Comparison of ENCODE assay signal across 15 cellular contexts in the genomic region with DNA sequence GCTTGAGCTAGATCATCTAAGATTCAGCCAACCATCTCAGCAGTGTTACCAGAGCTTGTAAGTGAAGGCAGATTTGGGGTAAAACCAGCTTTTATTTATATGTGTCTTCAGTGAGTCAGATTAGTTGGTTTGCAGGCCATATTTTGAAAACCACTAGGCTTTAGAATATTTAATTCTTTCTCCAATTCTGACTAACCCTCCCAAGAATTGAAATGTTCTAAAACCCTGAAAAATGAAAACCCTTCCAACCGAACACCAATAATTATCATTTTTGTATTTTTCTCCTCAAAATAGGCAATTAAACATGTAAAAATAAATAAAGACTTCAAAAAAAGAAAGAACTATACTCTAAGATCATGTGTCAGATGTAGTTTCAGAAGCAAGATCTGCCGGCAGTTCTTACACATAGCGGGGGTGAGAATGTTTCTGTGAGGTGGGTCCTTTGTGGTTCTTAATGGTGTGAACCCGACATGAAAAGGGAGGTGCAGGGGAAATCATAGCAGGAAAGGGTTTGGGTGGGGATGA. TPM values are rescaled to one million over a fixed set of nuclear protein-coding genes. Genes with fewer than 3 reads are reported as not detected.
DNase-seq lines count a peak whose midpoint lies in the region; ATAC-seq and TF ChIP-seq lines count a peak whose summit lies in the region.
"Had no signal": no experiment of that assay in that cellular context is flagged by ENCODE, and none has a peak within 500 bp of the region (broad histone marks: within the 10 kb centered on the region; RNA-seq: fewer than 3 reads in every experiment).

No MANE protein-coding gene starts in this region.

- ATAC-seq in GM21723 (IDR thresholded peaks at IDR 0.05; ENCODE audit: unreplicated experiment) (peak; percentile 36), activated B cell treated with CpG ODN at 0.5 μM for 24 hours (ENCODE audit: low read depth) (no peak), GM19324 (IDR thresholded peaks at IDR 0.05; ENCODE audit: low FRiP score, unreplicated experiment) (no peak), esophagus mucosa (no peak)
- ATAC-seq: left cardiac atrium had no signal

- CTCF ChIA-PET in activated B cell treated with CpG ODN at 0.5 μM for 24 hours (lab: Charles Lee), result no interaction called here

- no peaks in the 10 kb centered on the region for H3K27me3 Mint-ChIP-seq in activated B cell treated with CpG ODN at 0.5 μM for 24 hours

- intact Hi-C loops in activated B cell treated with CpG ODN at 0.5 μM for 24 hours (cut with micrococcal nuclease), result no loop called here

- POLR2A ChIA-PET in activated B cell treated with CpG ODN at 0.5 μM for 24 hours (lab: Charles Lee), result interaction anchor here (0.7 to 1.0 kb wide), 3 partner anchors 9 to 31 kb away, joined by 3 to 6 read pairs (median 3); a partner anchor contains a TSS

- peaks cover 93% of the 10 kb centered on the region for H3K4me1 Mint-ChIP-seq in activated B cell treated with CpG ODN at 0.5 μM for 24 hours

- H3K9me3 Mint-ChIP-seq in activated B cell treated with CpG ODN at 0.5 μM for 24 hours, result no peaks in the 10 kb centered on the region

- peaks cover 78% of the 10 kb centered on the region for H3K36me3 Mint-ChIP-seq in activated B cell treated with CpG ODN at 0.5 μM for 24 hours (ENCODE audit: low read depth)

- peak overlapping the region; percentile 74 for H3K27ac Mint-ChIP-seq in activated B cell treated with CpG ODN at 0.5 μM for 24 hours

- H3K4me3 Mint-ChIP-seq in activated B cell treated with CpG ODN at 0.5 μM for 24 hours, result peak overlapping the region; percentile 54

- peak; percentile 23 for DNase-seq in activated T-cell treated with anti-CD3 and anti-CD28 coated beads for 24 hours (ENCODE audit: low read depth)
- DNase-seq in activated T-cell treated with anti-CD3 and anti-CD28 coated beads, Interleukin-2, amount 50 U/mL, for 1 hour, result no peak
- no peak for DNase-seq in activated B cell treated with CpG ODN at 0.5 μM for 24 hours
- peak; percentile 13 to 33 for DNase-seq in stimulated activated CD8-positive, alpha-beta memory T cell treated with anti-CD3 and anti-CD28 coated beads, Interleukin-15, amount 100 ng/mL, for 48 hours (ENCODE audit: low read depth in 2 of 2)
- no peak for DNase-seq in SK-N-DZ (ENCODE audit: low spot score)
- DNase-seq: left cardiac atrium, NCI-H2227 treated with DMSO at 0.1 percent for 48 hours, occipital lobe, SHP77 treated with DMSO at 0.1 percent for 48 hours, testis had no signal

- TF ChIP-seq CTCF in activated B cell treated with CpG ODN at 0.5 μM for 24 hours (IDR thresholded peaks at IDR 0.05), result no peak

RNA-seq across cellular contexts. Expression of a gene that starts 14.2 kb away (rescaled TPM):
- total RNA-seq in activated B cell treated with CpG ODN at 0.5 μM for 24 hours, result 138 and 140 TPM in 2 replicates
- 0.09 TPM in 1 of 2 replicates, not detected in the other for polyA plus RNA-seq in SK-N-DZ (2014; cell fraction: cytosol; rRNA removed)
- polyA plus RNA-seq in SK-N-DZ (2014; cell fraction: nucleus; rRNA removed), result 0.13 TPM in 1 of 2 replicates, not detected in the other
- total RNA-seq in esophagus mucosa, result 1.00 TPM
- total RNA-seq: cardiac muscle cell, LHCN-M2 had no signal
- polyA plus RNA-seq: cardiac muscle cell had no signal

RNA-seq across cellular contexts. Expression of a gene that starts 59.5 kb away (rescaled TPM):
- total RNA-seq in activated B cell treated with CpG ODN at 0.5 μM for 24 hours, result not detected in 2 replicates
- polyA plus RNA-seq in SK-N-DZ (2014; cell fraction: cytosol; rRNA removed), result 84.8 and 86.6 TPM in 2 replicates
- 58.2 and 61.7 TPM in 2 replicates for polyA plus RNA-seq in SK-N-DZ (2014; cell fraction: nucleus; rRNA removed)
- total RNA-seq in esophagus mucosa, result 1.6 TPM

Comparison
In these comparisons a context has a peak if more than half of its experiments do, and no peak if none do; other contexts are left out.
1. DNase-seq: peak in activated T-cell treated with anti-CD3 and anti-CD28 coated beads for 24 hours (single experiment) and stimulated activated CD8-positive, alpha-beta memory T cell treated with anti-CD3 and anti-CD28 coated beads, Interleukin-15, amount 100 ng/mL, for 48 hours (2 of 2); none in activated T-cell treated with anti-CD3 and anti-CD28 coated beads, Interleukin-2, amount 50 U/mL, for 1 hour (single experiment), activated B cell treated with CpG ODN at 0.5 μM for 24 hours (single experiment) and SK-N-DZ (single experiment).
2. RNA of a gene that starts 14.2 kb away (total RNA-seq): 138 to 140 TPM in activated B cell treated with CpG ODN at 0.5 μM for 24 hours; 1.00 TPM in esophagus mucosa (single experiment); every median in the first group is over 10 times any median in the second.